19 cellular contexts compared by ENCODE assay signal in genomic region chr4:69330345-69330744, GRCh38. TPM values are rescaled to one million over a fixed set of nuclear protein-coding genes. Genes with fewer than 3 reads are reported as not detected.
DNase-seq lines count a peak whose midpoint lies in the region; FAIRE-seq and TF ChIP-seq lines count a peak whose summit lies in the region.
"Had no signal": no experiment of that assay in that cellular context is flagged by ENCODE, and none has a peak within 500 bp of the region (broad histone marks: within the 10 kb centered on the region; RNA-seq: fewer than 3 reads in every experiment).

No MANE protein-coding gene starts in this region.

- H3K27ac ChIP-seq in SK-N-MC = peak overlapping the region; percentile 60; the same call in 1 of the 2 replicates
- H3K27ac ChIP-seq in kidney (ENCODE audit: low read depth in 2 of 2, low read length in 2 of 2) = no peak overlapping the region
- H3K27ac ChIP-seq: BLaER1 treated with 17β-estradiol and CSF1 and Interleukin-3, amounts not matched to agents 10 nM and 100 nM; HL-60 had no signal

- no peak overlapping the region for H3K9ac ChIP-seq in SK-N-MC (ENCODE audit: insufficient read length)
- no peak overlapping the region for H3K9ac ChIP-seq in kidney (ENCODE audit: low read length in 2 of 2)
- H3K9ac ChIP-seq: BLaER1 treated with 17β-estradiol and CSF1 and Interleukin-3, amounts not matched to agents 10 nM and 100 nM had no signal

- TF ChIP-seq CTCF in D721Med (IDR thresholded peaks at IDR 0.05; ENCODE audit: insufficient read depth, missing control alignments) (no peak), kidney (IDR thresholded peaks at IDR 0.05; ENCODE audit: borderline replicate concordance, extremely low read depth, insufficient read depth) (no peak), nephron (IDR thresholded peaks at IDR 0.05; ENCODE audit: unreplicated experiment in 3 of 3) (no peak), GM13976 (IDR thresholded peaks at IDR 0.05; ENCODE audit: borderline replicate concordance, control extremely low read depth, extremely low read depth, insufficient read depth, missing control alignments) (no peak)

- peak overlapping the region; percentile 74 to 90 (median 80) for H3K27ac Mint-ChIP-seq in nephron
- H3K27ac Mint-ChIP-seq: CD4-positive, CD25-positive, alpha-beta regulatory T cell; GM23338 had no signal

- no peaks in the 10 kb centered on the region for H3K36me3 Mint-ChIP-seq in nephron (ENCODE audit: low read depth)
- H3K36me3 Mint-ChIP-seq: CD4-positive, CD25-positive, alpha-beta regulatory T cell had no signal

- H3K4me3 ChIP-seq in SK-N-MC (peak overlapping the region; percentile 49), kidney (ENCODE audit: low read length in 2 of 2) (peak overlapping the region; percentile 7 to 48)
- H3K4me3 ChIP-seq: BLaER1 treated with 17β-estradiol and CSF1 and Interleukin-3, amounts not matched to agents 10 nM and 100 nM; GM12878; GM23338 had no signal

- H3K9me3 Mint-ChIP-seq in nephron = peaks cover 8% of the 10 kb centered on the region
- H3K9me3 Mint-ChIP-seq: GM23338 had no signal

- no peaks in the 10 kb centered on the region for H3K36me3 ChIP-seq in SK-N-MC (ENCODE audit: insufficient read depth, low read length)
- H3K36me3 ChIP-seq in kidney (ENCODE audit: control insufficient read depth in 1 of 2, insufficient read depth in 2 of 2, low read length in 2 of 2) = no peaks in the 10 kb centered on the region
- H3K36me3 ChIP-seq: BLaER1 treated with 17β-estradiol and CSF1 and Interleukin-3, amounts not matched to agents 10 nM and 100 nM had no signal

- peak overlapping the region in 1 of 3 experiments; percentile 11 for H3K4me3 Mint-ChIP-seq in nephron
- H3K4me3 Mint-ChIP-seq: CD4-positive, CD25-positive, alpha-beta regulatory T cell; GM23338 had no signal

- peak; percentile 21 for FAIRE-seq in D721Med (lab: Jason Lieb, UNC)
- FAIRE-seq in kidney (lab: Jason Lieb, UNC) = no peak
- FAIRE-seq: GM12878 had no signal

- intact Hi-C loops in kidney (cut with DNase I) = no loop called here

- H3K27me3 Mint-ChIP-seq in nephron (ENCODE audit: low read depth) = no peaks in the 10 kb centered on the region

- DNase-seq in D721Med (ENCODE audit: insufficient read length, low spot score) = no peak
- no peak for DNase-seq in SK-N-MC (ENCODE audit: low read depth, low spot score)
- no peak for DNase-seq in kidney
- DNase-seq in erythroblast (lab: John Stamatoyannopoulos, UW) = no peak
- no peak for DNase-seq in HuH-7 (ENCODE audit: low spot score)
- DNase-seq in GM13976 (ENCODE audit: low spot score) = no peak
- no peak for DNase-seq in NCI-H446 treated with DMSO at 0.1 percent for 48 hours (lab: John Stamatoyannopoulos, UW)
- DNase-seq: ACHN; Calu3; CD4-positive, CD25-positive, alpha-beta regulatory T cell; DMS79; H7 had no signal

- no peaks in the 10 kb centered on the region for H3K4me1 ChIP-seq in kidney (ENCODE audit: control insufficient read depth in 1 of 2, insufficient read depth in 1 of 2, low read depth in 1 of 2, low read length in 2 of 2)
- H3K4me1 ChIP-seq: BLaER1 treated with 17β-estradiol and CSF1 and Interleukin-3, amounts not matched to agents 10 nM and 100 nM had no signal

- H3K9me3 ChIP-seq in SK-N-MC (ENCODE audit: low read depth, low read length) = no peaks in the 10 kb centered on the region
- no peaks in the 10 kb centered on the region for H3K9me3 ChIP-seq in kidney (ENCODE audit: control insufficient read depth in 1 of 2, low read length in 2 of 2)
- H3K9me3 ChIP-seq: BLaER1 treated with 17β-estradiol and CSF1 and Interleukin-3, amounts not matched to agents 10 nM and 100 nM had no signal

- peaks cover 9% of the 10 kb centered on the region for H3K4me1 Mint-ChIP-seq in nephron
- H3K4me1 Mint-ChIP-seq: CD4-positive, CD25-positive, alpha-beta regulatory T cell; GM23338 had no signal

- in situ Hi-C loops in GM13976 (cut with MboI; ENCODE audit: low sequenced_read_pairs, unreplicated experiment) = no loop called here

- no peak for TF ChIP-seq POLR2A in erythroblast (IDR thresholded peaks at IDR 0.05; ENCODE audit: low read length)

RNA-seq across cellular contexts. Expression of gene UGT2B28, which starts 50.1 kb away (rescaled TPM):
- not detected for total RNA-seq in kidney
- polyA plus RNA-seq in kidney (ENCODE audit: insufficient read depth, low read depth, low replicate concordance) = not detected
- total RNA-seq: A172; Calu3; CD4-positive, CD25-positive, alpha-beta regulatory T cell; G401; GM12878; GM23338; H7 had no signal
- polyA plus RNA-seq: CD4-positive, CD25-positive, alpha-beta regulatory T cell; GM12878; GM23338 had no signal
